Comparison of ENCODE assay signal across 17 cellular contexts in genomic region chr5:172840778-172841154, GRCh38. TPM values are rescaled to one million over a fixed set of nuclear protein-coding genes. Genes with fewer than 3 reads are reported as not detected.
DNase-seq lines count a peak whose midpoint lies in the region; ATAC-seq and TF ChIP-seq lines count a peak whose summit lies in the region.
"Had no signal": no experiment of that assay in that cellular context is flagged by ENCODE, and none has a peak within 500 bp of the region (broad histone marks: within the 10 kb centered on the region; RNA-seq: fewer than 3 reads in every experiment).

No MANE protein-coding gene starts in this region.

- no peaks in the 10 kb centered on the region for H3K36me3 ChIP-seq in CD8-positive, alpha-beta memory T cell (ENCODE audit: insufficient read depth, low read length)
- H3K36me3 ChIP-seq in RWPE2 (ENCODE audit: low read depth), result peaks cover 91% of the 10 kb centered on the region
- peaks cover 0 to 21% of the 10 kb centered on the region in 2 donors for H3K36me3 ChIP-seq in mucosa of rectum (ENCODE audit: control insufficient read depth in 2 of 2, insufficient read depth in 2 of 2, low read length in 2 of 2)
- peaks cover 0 to 13% (median 4%) of the 10 kb centered on the region in 4 donors for H3K36me3 ChIP-seq in stomach
- H3K36me3 ChIP-seq: colonic mucosa had no signal

- POLR2A ChIA-PET in CD8-positive, alpha-beta memory T cell (lab: Charles Lee), result no interaction called here

- no peaks in the 10 kb centered on the region for H3K9me3 ChIP-seq in CD8-positive, alpha-beta memory T cell (ENCODE audit: low read length)
- H3K9me3 ChIP-seq in RWPE2 (ENCODE audit: severe bottlenecking) (no peaks in the 10 kb centered on the region), mucosa of rectum (ENCODE audit: control insufficient read depth in 2 of 2, low read length in 2 of 2) (no peaks in the 10 kb centered on the region), stomach (no peaks in the 10 kb centered on the region)
- H3K9me3 ChIP-seq: colonic mucosa had no signal

- H3K27me3 Mint-ChIP-seq in CD8-positive, alpha-beta memory T cell, result no peaks in the 10 kb centered on the region
- H3K27me3 Mint-ChIP-seq: CD4-positive, alpha-beta T cell had no signal

- intact Hi-C loops in stomach (cut with DNase I; ENCODE audit: low total_unique reads), result no loop called here

- H3K9me3 Mint-ChIP-seq in CD8-positive, alpha-beta memory T cell, result no peaks in the 10 kb centered on the region
- H3K9me3 Mint-ChIP-seq: CD4-positive, alpha-beta T cell had no signal

- H3K36me3 Mint-ChIP-seq in CD8-positive, alpha-beta memory T cell, result peaks cover 3 to 29% (median 10%) of the 10 kb centered on the region in 3 donors

- DNase-seq in CD8-positive, alpha-beta memory T cell, result no peak
- no peak for DNase-seq in RWPE2 (ENCODE audit: low spot score)
- DNase-seq in stomach, result no peak
- no peak for DNase-seq in NCI-H774 (lab: John Stamatoyannopoulos, UW)
- no peak for DNase-seq in DMS53 treated with DMSO at 0.1 percent for 48 hours (lab: John Stamatoyannopoulos, UW; ENCODE audit: unreplicated experiment)
- DNase-seq in globus pallidus (ENCODE audit: low spot score), result no peak
- DNase-seq: activated CD8-positive, alpha-beta T cell treated with anti-CD3 and anti-CD28 coated beads, Interleukin-2, amount 10 ng/mL, durations not matched to agents 7 days and 5 days; CD4-positive, alpha-beta T cell; colonic mucosa; EL; H7; kidney glomerular epithelial cell; NCI-H1694; NCI-H446 treated with DMSO at 0.1 percent for 48 hours had no signal

- H3K4me3 Mint-ChIP-seq in CD8-positive, alpha-beta memory T cell, result no peak overlapping the region
- H3K4me3 Mint-ChIP-seq: activated CD8-positive, alpha-beta T cell treated with anti-CD3 and anti-CD28 coated beads, Interleukin-2, amount 10 ng/mL, durations not matched to agents 7 days and 5 days; CD4-positive, alpha-beta T cell had no signal

- CTCF ChIA-PET in CD8-positive, alpha-beta memory T cell (lab: Charles Lee), result interaction anchor here (1.0 to 6.4 kb wide), 3 partner anchors 69 to 124 kb away, joined by 3 to 55 read pairs (median 3); partner anchors contain the start of gene DUSP1

- H3K27ac Mint-ChIP-seq in CD8-positive, alpha-beta memory T cell, result peak overlapping the region in 5 of 8 donors; percentile 11 to 84 (median 77)
- H3K27ac Mint-ChIP-seq: activated CD8-positive, alpha-beta T cell treated with anti-CD3 and anti-CD28 coated beads, Interleukin-2, amount 10 ng/mL, durations not matched to agents 7 days and 5 days; CD4-positive, alpha-beta T cell had no signal

- no peak overlapping the region for H3K27ac ChIP-seq in CD8-positive, alpha-beta memory T cell (ENCODE audit: low read depth, low read length)
- H3K27ac ChIP-seq in RWPE2 (ENCODE audit: poor library complexity, severe bottlenecking) (peak overlapping the region; percentile 2), mucosa of rectum (ENCODE audit: low read depth in 2 of 2, low read length in 2 of 2) (peak overlapping the region; percentile 4 to 44), stomach (peak overlapping the region; percentile 47 to 96 (median 95))
- H3K27ac ChIP-seq: colonic mucosa, hepatocyte had no signal

- H3K4me1 Mint-ChIP-seq in CD8-positive, alpha-beta memory T cell, result peaks cover 46 to 69% (median 58%) of the 10 kb centered on the region in 3 donors

- no peaks in the 10 kb centered on the region for H3K27me3 ChIP-seq in CD8-positive, alpha-beta memory T cell (ENCODE audit: insufficient read depth, low read length, poor library complexity, severe bottlenecking)
- H3K27me3 ChIP-seq in RWPE2 (ENCODE audit: insufficient read depth, poor library complexity, severe bottlenecking) (no peaks in the 10 kb centered on the region), mucosa of rectum (ENCODE audit: control insufficient read depth in 2 of 2, insufficient read depth in 2 of 2, low read length in 2 of 2) (no peaks in the 10 kb centered on the region), stomach (no peaks in the 10 kb centered on the region)
- H3K27me3 ChIP-seq: colonic mucosa, hepatocyte had no signal

- ATAC-seq in RWPE2 (ENCODE audit: low read depth), result no peak
- no peak for ATAC-seq in HG03025 (IDR thresholded peaks at IDR 0.05; ENCODE audit: low FRiP score, unreplicated experiment)
- ATAC-seq: activated CD8-positive, alpha-beta T cell treated with anti-CD3 and anti-CD28 coated beads, Interleukin-2, amount 10 ng/mL, durations not matched to agents 7 days and 5 days had no signal

- TF ChIP-seq CTCF in RWPE2 (IDR thresholded peaks at IDR 0.05; ENCODE audit: poor library complexity, severe bottlenecking) (no peak), stomach (IDR thresholded peaks at IDR 0.05) (no peak)

- peaks cover 30% of the 10 kb centered on the region for H3K4me1 ChIP-seq in CD8-positive, alpha-beta memory T cell (ENCODE audit: insufficient read depth, low read length)
- H3K4me1 ChIP-seq in RWPE2 (ENCODE audit: insufficient read depth, poor library complexity, severe bottlenecking) (no peaks in the 10 kb centered on the region), mucosa of rectum (ENCODE audit: control insufficient read depth in 2 of 2, insufficient read depth in 2 of 2, low read length in 2 of 2) (peaks cover 31 to 38% of the 10 kb centered on the region in 2 donors), stomach (peaks cover 47 to 81% (median 66%) of the 10 kb centered on the region in 4 donors)

- H3K9ac ChIP-seq in mucosa of rectum (ENCODE audit: low read depth in 1 of 2, low read length in 2 of 2), result no peak overlapping the region

- no peak for TF ChIP-seq POLR2A in stomach (IDR thresholded peaks at IDR 0.05)

- TF ChIP-seq EP300 in stomach (IDR thresholded peaks at IDR 0.05), result no peak

- H3K4me3 ChIP-seq in CD8-positive, alpha-beta memory T cell (ENCODE audit: low read length), result no peak overlapping the region
- H3K4me3 ChIP-seq in RWPE2 (ENCODE audit: severe bottlenecking) (no peak overlapping the region), mucosa of rectum (ENCODE audit: low read length in 2 of 2) (no peak overlapping the region), stomach (no peak overlapping the region)
- H3K4me3 ChIP-seq: colonic mucosa, hepatocyte had no signal

- 51 to 91% (median 81%) methylated on average over 3 of the region's 3 CpGs for WGBS in stomach, 5 donors

RNA-seq across cellular contexts. Expression of gene ERGIC1, which starts 6.7 kb away (rescaled TPM):
- 10 to 100 TPM; 39.7 to 39.9 TPM for total RNA-seq in CD8-positive, alpha-beta memory T cell
- polyA plus RNA-seq in CD8-positive, alpha-beta memory T cell, result 25.9 TPM
- total RNA-seq in stomach, result 100 to 1,000 TPM in 4 of 5 donors, 10 to 100 TPM in 1; 98.8 to 293 (median 137) TPM
- 10 to 100 TPM; 54.5 to 95.3 (median 83.7) TPM for polyA plus RNA-seq in stomach
